ENCODE assay signal across 1 cellular context in the genomic region with DNA sequence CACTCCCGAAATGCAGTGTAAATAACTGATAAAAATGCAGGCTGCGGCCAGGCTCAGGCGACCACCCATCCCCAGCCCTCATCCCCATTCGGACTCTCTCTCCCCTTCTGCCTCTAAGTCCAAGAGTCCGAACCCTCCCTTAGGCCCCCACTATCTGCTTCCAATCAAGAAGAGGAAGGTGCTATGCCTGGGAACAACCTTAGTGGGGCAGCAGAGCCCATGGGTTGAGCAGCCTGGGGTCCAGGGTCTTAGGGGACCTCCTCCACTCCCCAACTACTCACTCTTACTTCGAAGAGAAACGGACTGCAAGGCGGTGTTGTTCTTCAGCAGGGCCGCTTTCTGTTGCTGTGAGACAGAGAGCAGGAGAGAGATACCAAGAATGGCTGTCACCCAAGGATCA.
TF ChIP-seq lines count a peak whose summit lies in the region.

No MANE protein-coding gene starts in this region.

TF ChIP-seq in GM12878, 131 proteins besides CTCF, POLR2A, EP300 and RAD21:
- TF ChIP-seq PAX8 (IDR thresholded peaks at IDR 0.05), result no peak
- TF ChIP-seq, protein P1, sequence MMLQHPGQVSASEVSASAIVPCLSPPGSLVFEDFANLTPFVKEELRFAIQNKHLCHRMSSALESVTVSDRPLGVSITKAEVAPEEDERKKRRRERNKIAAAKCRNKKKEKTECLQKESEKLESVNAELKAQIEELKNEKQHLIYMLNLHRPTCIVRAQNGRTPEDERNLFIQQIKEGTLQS (IDR thresholded peaks at IDR 0.05; ENCODE audit: borderline replicate concordance, extremely low read depth, low read depth, low read length), result no peak
- no peak for TF ChIP-seq EZH2 (IDR thresholded peaks at IDR 0.05; ENCODE audit: borderline replicate concordance, control insufficient read depth, low read depth, low read length)
- TF ChIP-seq MXI1 (IDR thresholded peaks at IDR 0.05; ENCODE audit: low read depth, low read length), result no peak
- TF ChIP-seq SIN3A (IDR thresholded peaks at IDR 0.05; ENCODE audit: low read depth, low read length), result no peak
- TF ChIP-seq, protein P2, sequence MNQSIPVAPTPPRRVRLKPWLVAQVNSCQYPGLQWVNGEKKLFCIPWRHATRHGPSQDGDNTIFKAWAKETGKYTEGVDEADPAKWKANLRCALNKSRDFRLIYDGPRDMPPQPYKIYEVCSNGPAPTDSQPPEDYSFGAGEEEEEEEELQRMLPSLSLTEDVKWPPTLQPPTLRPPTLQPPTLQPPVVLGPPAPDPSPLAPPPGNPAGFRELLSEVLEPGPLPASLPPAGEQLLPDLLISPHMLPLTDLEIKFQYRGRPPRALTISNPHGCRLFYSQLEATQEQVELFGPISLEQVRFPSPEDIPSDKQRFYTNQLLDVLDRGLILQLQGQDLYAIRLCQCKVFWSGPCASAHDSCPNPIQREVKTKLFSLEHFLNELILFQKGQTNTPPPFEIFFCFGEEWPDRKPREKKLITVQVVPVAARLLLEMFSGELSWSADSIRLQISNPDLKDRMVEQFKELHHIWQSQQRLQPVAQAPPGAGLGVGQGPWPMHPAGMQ (IDR thresholded peaks at IDR 0.05; ENCODE audit: borderline replicate concordance), result no peak
- TF ChIP-seq TBL1XR1 (IDR thresholded peaks at IDR 0.05; ENCODE audit: low read depth, low read length), result no peak
